20 cellular contexts compared by ENCODE assay signal in genomic region chr5:105789246-105789645, GRCh38.
"Had no signal": no experiment of that assay in that cellular context is flagged by ENCODE, and none has a peak within 500 bp of the region (broad histone marks: within the 10 kb centered on the region; RNA-seq: fewer than 3 reads in every experiment).

No MANE protein-coding gene starts in this region.

- DNase-seq: Kasumi-1, MM.1S, NCI-H1092 treated with DMSO at 0.1 percent for 48 hours, NCI-H1436, NCI-H187, NCI-H2029, NCI-H2171, NCI-H345, NCI-H446 treated with DMSO at 0.1 percent for 48 hours, NCI-H510A treated with DMSO at 0.1 percent for 48 hours, NCI-H526, NCI-H774, RPMI8226, SHP77, SK-N-SH, SW 1271, T-cell had no signal

- H3K4me3 ChIP-seq: K562 had no signal

- H3K9me3 ChIP-seq: SK-N-SH had no signal

- H3K27ac ChIP-seq: HL-60, KMS-11 had no signal
